8 cellular contexts compared by ENCODE assay signal in the genomic region with DNA sequence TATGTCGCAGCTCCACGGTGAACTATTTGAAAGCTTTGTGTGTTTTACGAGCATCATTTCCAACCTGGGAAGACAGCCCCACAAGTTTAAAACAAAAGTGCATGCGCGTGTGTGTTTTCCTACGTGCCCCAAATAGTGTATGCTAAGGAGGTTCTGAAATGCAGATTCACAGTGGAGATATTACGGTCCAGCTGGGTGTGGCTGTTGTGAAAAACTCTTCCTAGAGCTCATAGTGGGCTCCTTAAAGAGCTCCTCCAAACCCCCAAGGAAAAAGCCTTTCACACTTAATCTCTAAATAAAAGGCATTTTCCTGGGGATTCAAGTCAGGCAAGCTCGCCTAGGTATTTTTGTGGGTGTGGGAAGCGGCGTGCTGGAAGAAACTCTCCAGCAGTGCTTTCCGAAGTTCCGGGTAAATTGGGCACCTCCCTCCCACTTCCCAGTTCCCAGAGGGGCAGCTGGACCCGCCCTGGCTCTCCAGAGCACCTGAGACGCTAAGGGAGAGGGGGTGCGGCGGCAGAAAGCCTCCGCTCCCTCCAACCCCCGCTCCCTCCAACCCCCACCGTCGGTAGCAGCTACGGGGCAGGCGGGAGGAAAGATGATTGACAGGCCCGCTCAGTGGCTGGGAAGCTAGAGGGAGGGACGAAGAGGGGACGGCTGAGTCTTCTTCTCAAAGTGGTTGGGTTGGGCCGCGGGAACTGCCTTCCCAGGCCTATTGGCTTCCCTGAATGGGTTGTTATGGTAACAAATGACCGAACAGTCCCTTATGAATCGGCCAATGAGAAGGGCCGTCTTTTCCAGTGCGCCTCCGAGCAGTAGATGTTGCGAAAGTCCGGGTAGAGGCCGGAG. TPM values are rescaled to one million over a fixed set of nuclear protein-coding genes. Genes with fewer than 3 reads are reported as not detected.
DNase-seq lines count a peak whose midpoint lies in the region; ATAC-seq and TF ChIP-seq lines count a peak whose summit lies in the region.

No MANE protein-coding gene starts in this region.

- ATAC-seq in GM21825 (IDR thresholded peaks at IDR 0.05; ENCODE audit: unreplicated experiment) (peak; percentile 95), Panc1 (peak; percentile 92)
- peak; percentile 92 for ATAC-seq in naive thymus-derived CD4-positive, alpha-beta T cell

- peaks cover 25% of the 10 kb centered on the region for H4K20me1 ChIP-seq in DOHH2 (ENCODE audit: control insufficient read depth, insufficient read depth, low read depth, low read length)

- peak overlapping the region; percentile 96 to 100 (median 99) for H3K4me3 Mint-ChIP-seq in naive thymus-derived CD4-positive, alpha-beta T cell

- H3K4me3 ChIP-seq in DOHH2 (ENCODE audit: low read length) (peak overlapping the region; percentile 94), Panc1 (ENCODE audit: low read depth in 2 of 2, low read length in 2 of 2) (peak overlapping the region; percentile 86 to 95), fibroblast of mammary gland (ENCODE audit: control insufficient read depth, low read depth, low read length) (peak overlapping the region; percentile 82), subcutaneous abdominal adipose tissue (ENCODE audit: low read depth in 1 of 5, low read length in 5 of 5) (peak overlapping the region; percentile 88 to 100 (median 100))
- peak overlapping the region; percentile 90 for H3K4me3 ChIP-seq in naive thymus-derived CD4-positive, alpha-beta T cell (ENCODE audit: low read length)

- H3K4me1 ChIP-seq in DOHH2 (ENCODE audit: control insufficient read depth, low read length) (peaks cover 64% of the 10 kb centered on the region), Panc1 (ENCODE audit: control insufficient read depth, insufficient read depth, low read length) (peaks cover 12% of the 10 kb centered on the region), subcutaneous abdominal adipose tissue (ENCODE audit: control insufficient read depth in 5 of 5, insufficient read depth in 5 of 5, low read length in 5 of 5) (peaks cover 3 to 33% (median 22%) of the 10 kb centered on the region in 5 donors)
- peaks cover under 1 to 18% of the 10 kb centered on the region in 2 donors for H3K4me1 ChIP-seq in naive thymus-derived CD4-positive, alpha-beta T cell (ENCODE audit: control insufficient read depth in 2 of 2, insufficient read depth in 2 of 2, low read length in 2 of 2)

- H3K9me3 ChIP-seq in DOHH2 (ENCODE audit: control insufficient read depth, insufficient read depth, low read length), result no peaks in the 10 kb centered on the region
- H3K9me3 ChIP-seq in KOPT-K1 (ENCODE audit: insufficient read depth, low read length, poor library complexity, severe bottlenecking), result no peaks in the 10 kb centered on the region
- H3K9me3 ChIP-seq in Panc1 (ENCODE audit: control insufficient read depth, insufficient read depth, low read depth, low read length), result no peaks in the 10 kb centered on the region
- H3K9me3 ChIP-seq in naive thymus-derived CD4-positive, alpha-beta T cell (ENCODE audit: control insufficient read depth in 2 of 3, low read length in 3 of 3), result no peaks in the 10 kb centered on the region
- H3K9me3 ChIP-seq in subcutaneous abdominal adipose tissue (ENCODE audit: control insufficient read depth in 5 of 5, low read length in 5 of 5), result no peaks in the 10 kb centered on the region

- H3K79me2 ChIP-seq in DOHH2 (ENCODE audit: control insufficient read depth, low read length), result peaks cover 52% of the 10 kb centered on the region

- TF ChIP-seq CTCF in DOHH2 (IDR thresholded peaks at IDR 0.05; ENCODE audit: low read depth, low read length, poor library complexity, severe bottlenecking) (no peak), Panc1 (IDR thresholded peaks at IDR 0.05) (no peak), fibroblast of mammary gland (conservative IDR thresholded peaks at IDR 0.05; ENCODE audit: control insufficient read depth, insufficient read depth, low read depth, low read length) (no peak)

- peaks cover 0 to 3% (median 0%) of the 10 kb centered on the region in 5 donors for H3K27me3 Mint-ChIP-seq in naive thymus-derived CD4-positive, alpha-beta T cell

- peaks cover 0 to 6% (median 0%) of the 10 kb centered on the region in 11 donors for H3K9me3 Mint-ChIP-seq in naive thymus-derived CD4-positive, alpha-beta T cell

- DNase-seq in Panc1 (ENCODE audit: low read depth, low spot score) (peak; percentile 100), fibroblast of mammary gland (ENCODE audit: low read depth) (peak; percentile 100)
- peak; percentile 96 for DNase-seq in activated effector memory CD4-positive, alpha-beta T cell treated with Interleukin-2 at 50 U/mL for 16 hours
- peak in 7 of 9 donors; percentile 89 to 99 (median 98) for DNase-seq in naive thymus-derived CD4-positive, alpha-beta T cell

- no peaks in the 10 kb centered on the region for H3K27me3 ChIP-seq in DOHH2 (ENCODE audit: control insufficient read depth, low read length)
- no peaks in the 10 kb centered on the region for H3K27me3 ChIP-seq in Panc1 (ENCODE audit: control insufficient read depth, insufficient read depth, low read length)
- no peaks in the 10 kb centered on the region for H3K27me3 ChIP-seq in naive thymus-derived CD4-positive, alpha-beta T cell (ENCODE audit: control insufficient read depth in 2 of 2, insufficient read depth in 2 of 2, low read length in 2 of 2)
- H3K27me3 ChIP-seq in subcutaneous abdominal adipose tissue (ENCODE audit: control insufficient read depth in 5 of 5, insufficient read depth in 4 of 5, low read length in 5 of 5), result peaks cover 0 to 3% (median 0%) of the 10 kb centered on the region in 5 donors

- peak overlapping the region; percentile 86 for H3K4me2 ChIP-seq in DOHH2 (ENCODE audit: low read length)

- TSS peak; percentile 98 for BruUV-seq in Panc1 (replicated peaks; lab: Mats Ljungman, UMichigan)

- peaks cover 5 to 34% (median 16%) of the 10 kb centered on the region in 5 donors for H3K36me3 Mint-ChIP-seq in naive thymus-derived CD4-positive, alpha-beta T cell

- peak overlapping the region; percentile 84 for H3K27ac ChIP-seq in DOHH2 (ENCODE audit: low read depth, low read length)
- H3K27ac ChIP-seq in KOPT-K1 (ENCODE audit: low read depth, low read length, poor library complexity, severe bottlenecking), result peak overlapping the region; percentile 94
- H3K27ac ChIP-seq in Panc1 (ENCODE audit: low read length), result peak overlapping the region; percentile 92
- H3K27ac ChIP-seq in naive thymus-derived CD4-positive, alpha-beta T cell (ENCODE audit: low read depth, low read length), result peak overlapping the region; percentile 98
- H3K27ac ChIP-seq in subcutaneous abdominal adipose tissue (ENCODE audit: low read depth, low read length), result peak overlapping the region; percentile 99

- peaks cover 44% of the 10 kb centered on the region for H3K36me3 ChIP-seq in DOHH2 (ENCODE audit: control insufficient read depth, low read length)
- H3K36me3 ChIP-seq in KOPT-K1 (ENCODE audit: insufficient read depth, low read length), result peaks cover 32% of the 10 kb centered on the region
- H3K36me3 ChIP-seq in Panc1 (ENCODE audit: control insufficient read depth, insufficient read depth, low read length), result peaks cover 28% of the 10 kb centered on the region
- H3K36me3 ChIP-seq in naive thymus-derived CD4-positive, alpha-beta T cell (ENCODE audit: control insufficient read depth in 2 of 3, insufficient read depth in 3 of 3, low read length in 3 of 3), result peaks cover 0 to 14% (median 0%) of the 10 kb centered on the region in 3 experiments
- H3K36me3 ChIP-seq in subcutaneous abdominal adipose tissue (ENCODE audit: control insufficient read depth in 5 of 5, insufficient read depth in 5 of 5, low read length in 5 of 5), result no peaks in the 10 kb centered on the region

- in situ Hi-C loops in Panc1 (cut with HindIII; ENCODE audit: low pct_unique_long_range_greater_than_20kb, low sequenced_read_pairs), result no loop called here

- CTCF ChIA-PET in Panc1 (lab: Charles Lee), result no interaction called here
- CTCF ChIA-PET in naive thymus-derived CD4-positive, alpha-beta T cell (lab: Charles Lee), result interaction anchor here (1.0 to 2.0 kb wide), 6 partner anchors 9 to 255 kb away, joined by 3 to 9 read pairs (median 4); partner anchors contain the start of gene DDIAS

- POLR2A ChIA-PET in Panc1 (lab: Charles Lee), result interaction anchor here (0.6 to 1.4 kb wide), 11 partner anchors 18 to 256 kb away, joined by 3 to 11 read pairs (median 4); partner anchors contain the start of gene PRCP
- POLR2A ChIA-PET in naive thymus-derived CD4-positive, alpha-beta T cell (lab: Charles Lee), result interaction anchor here (0.6 to 8.3 kb wide), 57 partner anchors 8 to 423 kb away, joined by 3 to 192 read pairs (median 7); partner anchors contain the start of genes ANKRD42, CCDC90B, DDIAS and FAM181B

- intact Hi-C loops in Panc1 (cut with micrococcal nuclease; ENCODE audit: unreplicated experiment), result loop anchor here (5.0 to 10.0 kb wide), 3 partner anchors 69 to 252 kb away; partner anchors contain the start of genes DDIAS, PRCP and RAB30
- intact Hi-C loops in naive thymus-derived CD4-positive, alpha-beta T cell (cut with micrococcal nuclease), result loop anchor here (1.0 to 10.0 kb wide), 10 partner anchors 39 to 402 kb away; partner anchors contain the start of genes CCDC90B (in 2 of the 2), DDIAS (in 2 of the 2) and RAB30 (in 2 of the 2)

- peaks cover 11 to 33% (median 23%) of the 10 kb centered on the region in 7 donors for H3K4me1 Mint-ChIP-seq in naive thymus-derived CD4-positive, alpha-beta T cell

- H3F3A ChIP-seq in DOHH2 (ENCODE audit: control insufficient read depth, insufficient read depth), result no peaks in the 10 kb centered on the region; the same call in 1 of the 2 replicates

- peak overlapping the region; percentile 98 to 100 (median 100) for H3K27ac Mint-ChIP-seq in naive thymus-derived CD4-positive, alpha-beta T cell

- peak overlapping the region; percentile 59 to 91 (median 88) for H3K9ac ChIP-seq in subcutaneous abdominal adipose tissue (ENCODE audit: low read length in 5 of 5)

- no peaks in the 10 kb centered on the region for H3K9me2 ChIP-seq in DOHH2 (replicated peaks; ENCODE audit: control insufficient read depth, low read length)

RNA-seq across cellular contexts. Expression of gene PCF11, which starts 0.6 kb away (rescaled TPM):
- total RNA-seq in Panc1 (2021; ENCODE audit: unreplicated experiment), result 56.6 TPM
- polyA plus RNA-seq in Panc1 (2012; ENCODE audit: insufficient read length), result 16.9 TPM
- 100 to 1,000 TPM in 4 of 5 experiments, 10 to 100 TPM in 1; 86.5 to 180 (median 172) TPM for total RNA-seq in naive thymus-derived CD4-positive, alpha-beta T cell
- polyA plus RNA-seq in naive thymus-derived CD4-positive, alpha-beta T cell, result 10 to 100 TPM; 32.0 to 36.4 TPM

RNA-seq across cellular contexts. Expression of gene ANKRD42, which starts 37.1 kb away (rescaled TPM):
- total RNA-seq in Panc1 (2021; ENCODE audit: unreplicated experiment), result 14.8 TPM
- polyA plus RNA-seq in Panc1 (2012; ENCODE audit: insufficient read length), result 11.9 TPM
- total RNA-seq in naive thymus-derived CD4-positive, alpha-beta T cell, result 10 to 100 TPM in 1 of 5 experiments, 1 to 10 TPM in 4; 3.1 to 10.9 (median 7.0) TPM
- 1 to 10 TPM; 4.4 to 4.6 TPM for polyA plus RNA-seq in naive thymus-derived CD4-positive, alpha-beta T cell

Comparison
In these comparisons a context has a peak if more than half of its experiments do, and no peak if none do; other contexts are left out.
1. Peak in every context shown above with its lines: DNase-seq, ATAC-seq, H3K4me3 ChIP-seq and H3K27ac ChIP-seq.